In the genomic region with DNA sequence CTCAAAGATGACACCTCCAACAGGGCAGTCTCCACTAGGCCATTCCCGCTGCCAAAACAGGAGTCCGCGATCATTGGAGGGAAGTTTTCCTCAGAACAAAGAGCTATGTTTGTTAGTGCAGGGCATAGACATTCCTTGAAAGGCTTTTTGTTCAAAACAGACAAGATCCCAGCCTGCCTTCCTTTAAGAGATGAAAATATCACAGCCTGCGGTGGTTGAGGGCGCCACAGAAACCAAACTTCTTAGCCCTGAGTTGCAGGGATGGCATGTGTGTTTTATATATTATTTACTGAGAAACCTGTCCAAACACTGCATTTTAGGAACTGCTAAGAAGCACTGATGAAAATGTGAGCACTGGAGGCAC, we compare ENCODE assay signal across 29 cellular contexts. TPM values are rescaled to one million over a fixed set of nuclear protein-coding genes. Genes with fewer than 3 reads are reported as not detected.
DNase-seq lines count a peak whose midpoint lies in the region; ATAC-seq and TF ChIP-seq lines count a peak whose summit lies in the region.
"Had no signal": no experiment of that assay in that cellular context is flagged by ENCODE, and none has a peak within 500 bp of the region (broad histone marks: within the 10 kb centered on the region; RNA-seq: fewer than 3 reads in every experiment).

No MANE protein-coding gene starts in this region.

- TF ChIP-seq CTCF in mammary epithelial cell (conservative IDR thresholded peaks at IDR 0.05 in 1 of 2, IDR thresholded peaks at IDR 0.05 in 1 of 2; ENCODE audit: extremely low read depth in 1 of 2, insufficient read depth in 1 of 2, low read depth in 1 of 2, low read length in 2 of 2) (no peak), MCF 10A (IDR thresholded peaks at IDR 0.05; ENCODE audit: unreplicated experiment) (no peak), body of pancreas (IDR thresholded peaks at IDR 0.05) (no peak), psoas muscle (IDR thresholded peaks at IDR 0.05) (no peak)

- H3K9me3 ChIP-seq in mammary epithelial cell (replicated peaks; ENCODE audit: insufficient read depth, low read length) (no peaks in the 10 kb centered on the region), body of pancreas (no peaks in the 10 kb centered on the region), mesenchymal stem cell (ENCODE audit: control insufficient read depth, low read length) (no peaks in the 10 kb centered on the region), psoas muscle (no peaks in the 10 kb centered on the region)
- H3K9me3 ChIP-seq: neutrophil had no signal

- intact Hi-C loops in mammary epithelial cell (cut with micrococcal nuclease), result no loop called here
- intact Hi-C loops in MCF 10A (cut with micrococcal nuclease), result no loop called here
- intact Hi-C loops in body of pancreas (cut with DNase I), result no loop called here
- intact Hi-C loops in psoas muscle (cut with DNase I), result no loop called here

- no peak overlapping the region for H2BK15ac ChIP-seq in mesenchymal stem cell (ENCODE audit: low read depth, poor library complexity, severe bottlenecking)

- peak overlapping the region; percentile 49 for H2AK5ac ChIP-seq in mesenchymal stem cell (ENCODE audit: low read length, severe bottlenecking)

- H3K36me3 Mint-ChIP-seq in MCF 10A (ENCODE audit: insufficient read depth, unreplicated experiment), result no peaks in the 10 kb centered on the region
- H3K36me3 Mint-ChIP-seq: activated CD4-positive, alpha-beta memory T cell treated with anti-CD3 and anti-CD28 coated beads for 36 hours had no signal

- BruUV-seq in mammary epithelial cell (replicated peaks; lab: Mats Ljungman, UMichigan) (no TSS peak), MCF 10A (replicated peaks; lab: Mats Ljungman, UMichigan) (no TSS peak)

- H3K23ac ChIP-seq in mesenchymal stem cell (ENCODE audit: low read length in 2 of 2), result no peak overlapping the region

- ATAC-seq in body of pancreas (no peak), psoas muscle (no peak), GM21367 (IDR thresholded peaks at IDR 0.05; ENCODE audit: unreplicated experiment) (no peak)
- ATAC-seq: HCT116 had no signal

- H4K20me1 ChIP-seq in mammary epithelial cell (ENCODE audit: insufficient read depth, low read length), result no peaks in the 10 kb centered on the region

- H2BK5ac ChIP-seq in mesenchymal stem cell (ENCODE audit: low read depth, low read length, poor library complexity, severe bottlenecking), result no peak overlapping the region

- H4K8ac ChIP-seq in mesenchymal stem cell (ENCODE audit: low read length), result no peak overlapping the region

- no peak overlapping the region for H3K4me3 Mint-ChIP-seq in MCF 10A (ENCODE audit: unreplicated experiment)
- H3K4me3 Mint-ChIP-seq: activated CD4-positive, alpha-beta memory T cell treated with anti-CD3 and anti-CD28 coated beads for 36 hours; activated naive CD4-positive, alpha-beta T cell treated with anti-CD3 and anti-CD28 coated beads for 36 hours; activated T-helper 1 cell treated with anti-CD3 and anti-CD28 coated beads, Interleukin-12 subunit alpha, Interleukin-12 subunit beta, Interleukin-2, Interleukin-4 antibody, amounts not matched to agents 30 ng/mL and 10 ng/mL and 1 ng/mL, durations not matched to agents 14 hours and 24 hours and 36 hours had no signal

- H3K27ac Mint-ChIP-seq in MCF 10A (ENCODE audit: low read depth, unreplicated experiment), result no peak overlapping the region
- H3K27ac Mint-ChIP-seq: activated CD4-positive, alpha-beta memory T cell treated with anti-CD3 and anti-CD28 coated beads for 36 hours; activated naive CD4-positive, alpha-beta T cell treated with anti-CD3 and anti-CD28 coated beads for 36 hours; activated T-helper 1 cell treated with anti-CD3 and anti-CD28 coated beads, Interleukin-12 subunit alpha, Interleukin-12 subunit beta, Interleukin-2, Interleukin-4 antibody, amounts not matched to agents 30 ng/mL and 10 ng/mL and 1 ng/mL, durations not matched to agents 14 hours and 24 hours and 36 hours; progenitor cell of endocrine pancreas had no signal

- peaks cover 5% of the 10 kb centered on the region for H3K4me1 Mint-ChIP-seq in MCF 10A (ENCODE audit: insufficient read depth, unreplicated experiment)

- TF ChIP-seq POLR2A in body of pancreas (IDR thresholded peaks at IDR 0.05), result no peak

- no peak overlapping the region for H4K91ac ChIP-seq in mesenchymal stem cell (ENCODE audit: low read length)

- no peak overlapping the region for H3K9ac ChIP-seq in mammary epithelial cell (ENCODE audit: insufficient read depth, low read length)
- H3K9ac ChIP-seq in mesenchymal stem cell (ENCODE audit: low read length), result no peak overlapping the region
- H3K9ac ChIP-seq: KMS-11 had no signal

- no peaks in the 10 kb centered on the region for H3K9me3 Mint-ChIP-seq in MCF 10A (ENCODE audit: unreplicated experiment)
- H3K9me3 Mint-ChIP-seq: activated CD4-positive, alpha-beta memory T cell treated with anti-CD3 and anti-CD28 coated beads for 36 hours; activated naive CD4-positive, alpha-beta T cell treated with anti-CD3 and anti-CD28 coated beads for 36 hours; activated T-helper 1 cell treated with anti-CD3 and anti-CD28 coated beads, Interleukin-12 subunit alpha, Interleukin-12 subunit beta, Interleukin-2, Interleukin-4 antibody, amounts not matched to agents 30 ng/mL and 10 ng/mL and 1 ng/mL, durations not matched to agents 14 hours and 24 hours and 36 hours had no signal

- H3K79me2 ChIP-seq in mammary epithelial cell (ENCODE audit: insufficient read depth, low read length), result no peaks in the 10 kb centered on the region

- H3K4me1 ChIP-seq in mammary epithelial cell (ENCODE audit: insufficient read depth, low read length) (peaks cover 3% of the 10 kb centered on the region), body of pancreas (peaks cover 33% of the 10 kb centered on the region), mesenchymal stem cell (ENCODE audit: control insufficient read depth, insufficient read depth, low read depth, low read length) (peaks cover 15% of the 10 kb centered on the region), psoas muscle (peaks cover 14% of the 10 kb centered on the region)

- WGBS in mammary epithelial cell (ENCODE audit: low coverage, missing lambda C conversion rate), result 37% methylated on average over 5 of the region's 5 CpGs
- WGBS in body of pancreas, 2 donors, result 76 to 79% methylated on average over 5 of the region's 5 CpGs
- WGBS in mesenchymal stem cell, result 100% methylated on average over 3 of the region's 5 CpGs
- 68 to 89% (median 69%) methylated on average over 5 of the region's 5 CpGs for WGBS in psoas muscle, 3 donors

- no peak overlapping the region for H3K4me2 ChIP-seq in mammary epithelial cell (ENCODE audit: insufficient read depth, low read depth, low read length)
- H3K4me2 ChIP-seq in mesenchymal stem cell (ENCODE audit: low read length, poor library complexity, severe bottlenecking), result no peak overlapping the region
- H3K4me2 ChIP-seq: KMS-11, PC-9 had no signal

- in situ Hi-C loops in mammary epithelial cell (cut with MboI; ENCODE audit: low sequenced_read_pairs in 2 of 2), result no loop called here

- CTCF ChIA-PET in mammary epithelial cell (lab: Charles Lee; ENCODE audit: low non-redundant PET), result no interaction called here
- CTCF ChIA-PET in MCF 10A (lab: Yijun Ruan, JAX), result interaction anchor here (1.0 to 1.2 kb wide), 2 partner anchors 88 kb away, joined by 3 read pairs; no protein-coding TSS in a partner anchor

- POLR2A ChIA-PET in MCF 10A (lab: Yijun Ruan, JAX), result no interaction called here

- H3K27ac ChIP-seq in mammary epithelial cell (ENCODE audit: insufficient read depth, low read depth, low read length) (no peak overlapping the region), body of pancreas (peak overlapping the region; percentile 69 to 93 (median 80)), mesenchymal stem cell (ENCODE audit: low read length, poor library complexity, severe bottlenecking) (no peak overlapping the region), psoas muscle (peak overlapping the region; percentile 61)
- H3K27ac ChIP-seq: 22Rv1, brain microvascular endothelial cell, epithelial cell of prostate, KMS-11, neutrophil, PC-9 had no signal

- no peak overlapping the region for H2BK12ac ChIP-seq in mesenchymal stem cell (ENCODE audit: low read length in 2 of 2)

- H3K36me3 ChIP-seq in mammary epithelial cell (ENCODE audit: insufficient read depth, low read length), result no peaks in the 10 kb centered on the region
- no peaks in the 10 kb centered on the region for H3K36me3 ChIP-seq in body of pancreas (replicated peaks in 1 of 2; ENCODE audit: insufficient read depth in 1 of 2, low read depth in 2 of 2)
- H3K36me3 ChIP-seq in mesenchymal stem cell (ENCODE audit: control insufficient read depth in 1 of 2, insufficient read depth in 2 of 2, low read depth in 1 of 2, low read length in 2 of 2), result no peaks in the 10 kb centered on the region
- no peaks in the 10 kb centered on the region for H3K36me3 ChIP-seq in psoas muscle (ENCODE audit: insufficient read depth in 1 of 2, low read depth in 1 of 2)
- H3K36me3 ChIP-seq: brain microvascular endothelial cell, neutrophil had no signal

- H2BK120ac ChIP-seq in mesenchymal stem cell (ENCODE audit: low read depth, low read length), result no peak overlapping the region

- H2AFZ ChIP-seq in mammary epithelial cell (ENCODE audit: low read depth, low read length) (peak overlapping the region; percentile 3), mesenchymal stem cell (ENCODE audit: low read depth, low read length) (no peak overlapping the region)
- H2AFZ ChIP-seq: PC-9 had no signal

- no peaks in the 10 kb centered on the region for H3K27me3 Mint-ChIP-seq in MCF 10A (ENCODE audit: insufficient read depth, unreplicated experiment)
- H3K27me3 Mint-ChIP-seq: progenitor cell of endocrine pancreas had no signal

- H3K4me3 ChIP-seq in mammary epithelial cell (replicated peaks in 1 of 3; ENCODE audit: insufficient read depth in 1 of 3, low read depth in 2 of 3, low read length in 3 of 3) (no peak overlapping the region), body of pancreas (no peak overlapping the region), mesenchymal stem cell (ENCODE audit: insufficient read depth in 1 of 2, low read depth in 1 of 2, low read length in 2 of 2) (no peak overlapping the region), psoas muscle (no peak overlapping the region)
- H3K4me3 ChIP-seq: PC-9 had no signal

- no peaks in the 10 kb centered on the region for H3K27me3 ChIP-seq in mammary epithelial cell (ENCODE audit: insufficient read depth, low read length)
- H3K27me3 ChIP-seq in body of pancreas, result no peaks in the 10 kb centered on the region
- peaks cover 0 to 9% of the 10 kb centered on the region in 2 experiments for H3K27me3 ChIP-seq in mesenchymal stem cell (ENCODE audit: control insufficient read depth in 1 of 2, insufficient read depth in 1 of 2, low read length in 2 of 2)
- H3K27me3 ChIP-seq in psoas muscle (ENCODE audit: insufficient read depth in 3 of 3, low read length in 2 of 3), result no peaks in the 10 kb centered on the region
- H3K27me3 ChIP-seq: brain microvascular endothelial cell, neutrophil had no signal

- no peak overlapping the region for H3K4ac ChIP-seq in mesenchymal stem cell (ENCODE audit: low read depth in 1 of 2, low read length in 2 of 2)

- dilution Hi-C loops in mammary epithelial cell (cut with HindIII; ENCODE audit: low sequenced_read_pairs), result no loop called here

- no peaks in the 10 kb centered on the region for H3K79me1 ChIP-seq in mesenchymal stem cell (replicated peaks; ENCODE audit: low read length, poor library complexity, severe bottlenecking)

- no peak overlapping the region for H3K14ac ChIP-seq in mesenchymal stem cell (ENCODE audit: low read length in 2 of 2)

- no peak for DNase-seq in mammary epithelial cell
- DNase-seq in MCF 10A (ENCODE audit: unreplicated experiment), result no peak
- no peak for DNase-seq in body of pancreas
- no peak for DNase-seq in mesenchymal stem cell
- DNase-seq in psoas muscle, result no peak
- no peak for DNase-seq in activated T-cell treated with anti-CD3 and anti-CD28 coated beads for 4 hours
- no peak for DNase-seq in NCI-H1417 (lab: John Stamatoyannopoulos, UW)
- DNase-seq: activated CD4-positive, alpha-beta memory T cell treated with anti-CD3 and anti-CD28 coated beads for 36 hours; activated CD4-positive, CD25-positive, alpha-beta regulatory T cell treated with anti-CD3 and anti-CD28 coated beads, Interleukin-2, amount 50 U/mL, for 72 hours; activated CD8-positive, alpha-beta memory T cell treated with anti-CD3 and anti-CD28 coated beads, Interleukin-2, amount 50 U/mL, for 4 hours; activated naive CD4-positive, alpha-beta T cell treated with anti-CD3 and anti-CD28 coated beads for 36 hours; brain microvascular endothelial cell; COR-L47; effector CD4-positive, alpha-beta T cell; MM.1S; NCI-H1105 treated with DMSO at 0.1 percent for 48 hours; NCI-H1930; NK-92 treated with Interleukin-12 subunit alpha and Interleukin-12 subunit beta, amount 100 ng/mL, for 24 hours; PC-9; stimulated activated naive CD4-positive, alpha-beta T cell; T-helper 2 cell had no signal

- H3K18ac ChIP-seq in mesenchymal stem cell (ENCODE audit: low read depth in 1 of 2, low read length in 2 of 2), result no peak overlapping the region

RNA-seq across cellular contexts. Expression of a gene that starts 57.5 kb away (rescaled TPM):
- total RNA-seq in mammary epithelial cell (1 to 10 TPM in 1 of 2 donors, under 1 TPM in 1; 0.19 to 1.5 TPM), MCF 10A (2022) (0.66 and 0.86 TPM in 2 replicates), body of pancreas (1 to 10 TPM; 4.9 to 7.8 TPM), psoas muscle (1 to 10 TPM in 3 of 4 donors, under 1 TPM in 1; 0.46 to 1.6 (median 1.2) TPM)
- polyA plus RNA-seq in mammary epithelial cell (0.17 TPM), psoas muscle (under 1 TPM; 0.10 to 0.44 (median 0.14) TPM)
- polyA minus RNA-seq in mammary epithelial cell, result not detected
- 8.1 TPM for polyA plus RNA-seq in mesenchymal stem cell (2013, experiment 1 of 2)
- polyA plus RNA-seq in mesenchymal stem cell (2013, experiment 2 of 2), result 7.9 TPM
- total RNA-seq: activated T-helper 1 cell treated with anti-CD3 and anti-CD28 coated beads, Interleukin-12 subunit alpha, Interleukin-12 subunit beta, Interleukin-2, Interleukin-4 antibody, amounts not matched to agents 30 ng/mL and 10 ng/mL and 1 ng/mL, durations not matched to agents 14 hours and 24 hours and 36 hours had no signal

Comparison
In these comparisons a context has a peak if more than half of its experiments do, and no peak if none do; other contexts are left out.
1. H3K27ac ChIP-seq: peak in body of pancreas (4 of 4) and psoas muscle (single experiment); none in mammary epithelial cell (single experiment) and mesenchymal stem cell (single experiment).